24 cellular contexts compared by ENCODE assay signal in the genomic region with DNA sequence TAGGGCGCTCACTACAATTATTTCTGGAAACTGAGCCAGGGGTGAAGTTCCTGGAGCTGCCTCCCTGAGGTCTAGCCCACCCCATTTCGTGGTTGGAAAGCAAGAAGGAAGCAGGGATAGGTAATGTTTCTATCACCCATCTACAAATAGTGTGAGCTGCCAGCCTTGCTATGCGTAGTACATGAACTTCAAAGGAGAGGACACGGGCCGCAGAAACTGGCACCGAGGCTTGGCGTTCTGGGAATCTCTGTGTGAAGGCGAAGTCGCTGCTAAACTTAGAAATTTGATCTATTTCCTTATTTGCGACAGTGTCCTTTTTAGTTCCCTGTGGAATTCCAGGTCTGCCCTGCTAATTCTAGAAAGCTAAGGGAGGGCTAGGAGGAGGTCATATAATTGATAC. TPM values are rescaled to one million over a fixed set of nuclear protein-coding genes. Genes with fewer than 3 reads are reported as not detected.
A peak's percentile ranks its signal among the peaks of the same experiment; 100 is the strongest.
DNase-seq lines count a peak whose midpoint lies in the region; ATAC-seq and TF ChIP-seq lines count a peak whose summit lies in the region.
"Had no signal": no experiment of that assay in that cellular context is flagged by ENCODE, and none has a peak within 500 bp of the region (broad histone marks: within the 10 kb centered on the region; RNA-seq: fewer than 3 reads in every experiment).

No MANE protein-coding gene starts in this region.

- H3K27ac Mint-ChIP-seq in CD4-positive, CD25-positive, alpha-beta regulatory T cell = no peak overlapping the region
- H3K27ac Mint-ChIP-seq: activated naive CD4-positive, alpha-beta T cell treated with anti-CD3 and anti-CD28 coated beads, Interleukin-2, amount 50 U/mL, for 24 hours; activated T-cell treated with anti-CD3 and anti-CD28 coated beads, Interleukin-2, amount 50 U/mL, for 72 hours; immature natural killer cell; naive B cell had no signal

- 9 to 19% (median 14%) methylated on average over 10 of the region's 10 CpGs for WGBS in psoas muscle, 3 donors

- peak overlapping the region; percentile 47 for H3K4me3 ChIP-seq in CD4-positive, CD25-positive, alpha-beta regulatory T cell (ENCODE audit: low read depth, low read length)
- no peak overlapping the region for H3K4me3 ChIP-seq in Loucy (ENCODE audit: low read length, poor library complexity, severe bottlenecking)
- peak overlapping the region; percentile 1 for H3K4me3 ChIP-seq in psoas muscle
- H3K4me3 ChIP-seq: hepatocyte had no signal

- H3K4me2 ChIP-seq in Loucy (ENCODE audit: low read depth, low read length, poor library complexity, severe bottlenecking) = no peak overlapping the region

- no peaks in the 10 kb centered on the region for H3F3A ChIP-seq in Loucy (ENCODE audit: low read depth)

- no peak overlapping the region for H3K4me3 Mint-ChIP-seq in CD4-positive, CD25-positive, alpha-beta regulatory T cell
- H3K4me3 Mint-ChIP-seq: activated naive CD4-positive, alpha-beta T cell treated with anti-CD3 and anti-CD28 coated beads, Interleukin-2, amount 50 U/mL, for 24 hours; activated T-cell treated with anti-CD3 and anti-CD28 coated beads, Interleukin-2, amount 50 U/mL, for 72 hours; immature natural killer cell; naive B cell had no signal

- H3K79me2 ChIP-seq in Loucy (ENCODE audit: insufficient read depth, low read length) = no peaks in the 10 kb centered on the region
- H3K79me2 ChIP-seq: hepatocyte had no signal

- no peak for DNase-seq in CD4-positive, CD25-positive, alpha-beta regulatory T cell
- peak; percentile 49 for DNase-seq in left kidney (ENCODE audit: low read depth, low spot score)
- DNase-seq in psoas muscle = peak in 1 of 2 donors; percentile 63
- no peak for DNase-seq in NCI-H226
- no peak for DNase-seq in ecto neural progenitor cell (ENCODE audit: low spot score)
- DNase-seq: activated T-cell treated with anti-CD3 and anti-CD28 coated beads, Interleukin-2, amount 50 U/mL, for 72 hours; aorta; CD4-positive, alpha-beta memory T cell; DMS 273 treated with DMSO at 0.1 percent for 48 hours; effector CD4-positive, alpha-beta T cell; erythroblast; foreskin keratinocyte; immature natural killer cell; MV-4-11; naive B cell; NCI-H187; NCI-H748 treated with DMSO at 0.1 percent for 48 hours; stimulated activated CD8-positive, alpha-beta memory T cell treated with anti-CD3 and anti-CD28 coated beads, Interleukin-4, amount 100 ng/mL, for 48 hours had no signal

- no peak overlapping the region for H3K27ac ChIP-seq in CD4-positive, CD25-positive, alpha-beta regulatory T cell (ENCODE audit: insufficient read depth, low read length, poor library complexity, severe bottlenecking)
- H3K27ac ChIP-seq in psoas muscle = peak overlapping the region; percentile 76
- H3K27ac ChIP-seq: foreskin keratinocyte, hepatocyte had no signal

- H3K36me3 Mint-ChIP-seq in CD4-positive, CD25-positive, alpha-beta regulatory T cell = no peaks in the 10 kb centered on the region
- H3K36me3 Mint-ChIP-seq: activated naive CD4-positive, alpha-beta T cell treated with anti-CD3 and anti-CD28 coated beads, Interleukin-2, amount 50 U/mL, for 24 hours; CD4-positive, alpha-beta memory T cell; immature natural killer cell; naive B cell had no signal

- no peak for TF ChIP-seq CTCF in Loucy (conservative IDR thresholded peaks at IDR 0.05; ENCODE audit: low read length)
- no peak for TF ChIP-seq CTCF in psoas muscle (IDR thresholded peaks at IDR 0.05)

- intact Hi-C loops in psoas muscle (cut with DNase I) = no loop called here

- H2AFZ ChIP-seq in Loucy (ENCODE audit: low read length) = 0 out of 2 replicates have a peak overlapping the region, but pooled peaks have one; percentile 18
- H2AFZ ChIP-seq: hepatocyte had no signal

- no peaks in the 10 kb centered on the region for H3K9me3 ChIP-seq in CD4-positive, CD25-positive, alpha-beta regulatory T cell (ENCODE audit: control insufficient read depth in 2 of 2, low read length in 2 of 2)
- H3K9me3 ChIP-seq in Loucy (ENCODE audit: insufficient read depth, low read depth, low read length) (no peaks in the 10 kb centered on the region; the same call in 1 of the 2 replicates), psoas muscle (no peaks in the 10 kb centered on the region)

- H3K4me1 ChIP-seq in CD4-positive, CD25-positive, alpha-beta regulatory T cell (ENCODE audit: control insufficient read depth, insufficient read depth, low read length, poor library complexity, severe bottlenecking) = no peaks in the 10 kb centered on the region
- H3K4me1 ChIP-seq in Loucy (ENCODE audit: insufficient read depth, low read length, poor library complexity, severe bottlenecking) = peaks cover 42% of the 10 kb centered on the region
- H3K4me1 ChIP-seq in psoas muscle = peaks cover 32% of the 10 kb centered on the region
- H3K4me1 ChIP-seq: foreskin keratinocyte had no signal

- H3K27me3 ChIP-seq in CD4-positive, CD25-positive, alpha-beta regulatory T cell (ENCODE audit: control insufficient read depth, insufficient read depth, low read length) = no peaks in the 10 kb centered on the region
- no peaks in the 10 kb centered on the region for H3K27me3 ChIP-seq in Loucy (ENCODE audit: insufficient read depth, low read length, poor library complexity, severe bottlenecking)
- no peaks in the 10 kb centered on the region for H3K27me3 ChIP-seq in psoas muscle (ENCODE audit: insufficient read depth in 3 of 3, low read length in 2 of 3)
- H3K27me3 ChIP-seq: hepatocyte had no signal

- H3K27me3 Mint-ChIP-seq in CD4-positive, CD25-positive, alpha-beta regulatory T cell = peaks cover 5% of the 10 kb centered on the region
- H3K27me3 Mint-ChIP-seq: activated naive CD4-positive, alpha-beta T cell treated with anti-CD3 and anti-CD28 coated beads, Interleukin-2, amount 50 U/mL, for 24 hours; CD4-positive, alpha-beta memory T cell had no signal

- H3K36me3 ChIP-seq in CD4-positive, CD25-positive, alpha-beta regulatory T cell (ENCODE audit: control insufficient read depth, insufficient read depth, low read length) = no peaks in the 10 kb centered on the region
- no peaks in the 10 kb centered on the region for H3K36me3 ChIP-seq in Loucy (ENCODE audit: insufficient read depth, low read length)
- no peaks in the 10 kb centered on the region for H3K36me3 ChIP-seq in psoas muscle (ENCODE audit: insufficient read depth in 1 of 2, low read depth in 1 of 2)

- no peak for ATAC-seq in CD4-positive, CD25-positive, alpha-beta regulatory T cell (ENCODE audit: low read depth in 2 of 2)
- ATAC-seq in psoas muscle (peak; percentile 50 to 87 (median 78)), HG03095 (IDR thresholded peaks at IDR 0.05; ENCODE audit: unreplicated experiment) (no peak)
- ATAC-seq: activated T-cell treated with anti-CD3 and anti-CD28 coated beads, Interleukin-2, amount 50 U/mL, for 72 hours; foreskin keratinocyte; HCT116; sciatic nerve had no signal

- peaks cover 0 to 2% (median 0%) of the 10 kb centered on the region in 7 donors for H3K9me3 Mint-ChIP-seq in CD4-positive, CD25-positive, alpha-beta regulatory T cell
- H3K9me3 Mint-ChIP-seq: activated naive CD4-positive, alpha-beta T cell treated with anti-CD3 and anti-CD28 coated beads, Interleukin-2, amount 50 U/mL, for 24 hours; activated T-cell treated with anti-CD3 and anti-CD28 coated beads, Interleukin-2, amount 50 U/mL, for 72 hours; CD4-positive, alpha-beta memory T cell; immature natural killer cell; naive B cell had no signal

- H3K9ac ChIP-seq in Loucy (ENCODE audit: low read depth, low read length, poor library complexity, severe bottlenecking) = peak overlapping the region; percentile 14

- no peaks in the 10 kb centered on the region for H3K9me2 ChIP-seq in Loucy (replicated peaks; ENCODE audit: low read depth, low read length)

- no peaks in the 10 kb centered on the region for H4K20me1 ChIP-seq in Loucy (ENCODE audit: insufficient read depth, low read length, poor library complexity, severe bottlenecking)

- peaks cover 4 to 15% (median 7%) of the 10 kb centered on the region in 4 donors for H3K4me1 Mint-ChIP-seq in CD4-positive, CD25-positive, alpha-beta regulatory T cell
- H3K4me1 Mint-ChIP-seq: immature natural killer cell, naive B cell had no signal

RNA-seq across cellular contexts. Expression of gene NTPCR, which starts 49.6 kb away (rescaled TPM):
- total RNA-seq in CD4-positive, CD25-positive, alpha-beta regulatory T cell = 12.4 TPM
- polyA plus RNA-seq in CD4-positive, CD25-positive, alpha-beta regulatory T cell = 10 to 100 TPM; 22.3 to 72.0 (median 47.8) TPM
- total RNA-seq in psoas muscle = 10 to 100 TPM; 37.2 to 72.0 (median 62.2) TPM
- 10 to 100 TPM; 34.8 to 75.1 (median 65.0) TPM for polyA plus RNA-seq in psoas muscle

Comparison
In these comparisons a context has a peak if more than half of its experiments do, and no peak if none do; other contexts are left out.
1. ATAC-seq: peak in psoas muscle (4 of 4); none in CD4-positive, CD25-positive, alpha-beta regulatory T cell (0 of 2) and HG03095 (single experiment).